ENCODE assay signal across 17 cellular contexts in the genomic region with DNA sequence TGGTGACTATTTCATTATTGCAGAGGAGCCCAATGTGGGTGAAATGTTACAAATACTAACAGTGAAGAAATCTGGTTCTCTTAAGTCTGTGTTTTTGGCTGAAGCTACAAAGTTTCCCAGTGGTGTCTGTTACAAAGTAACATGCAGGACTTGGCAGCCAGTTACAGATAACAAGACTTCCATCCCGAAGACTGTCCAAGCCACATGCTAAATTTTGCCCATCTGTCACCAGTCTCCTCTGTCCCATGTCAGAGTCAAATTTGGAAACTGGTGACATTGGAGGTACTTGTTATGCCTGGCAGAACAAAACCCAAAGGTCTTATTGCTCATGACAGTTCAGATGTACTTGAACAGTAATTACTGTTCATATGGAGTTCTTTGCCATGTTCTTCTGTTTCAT.
"Had no signal": no experiment of that assay in that cellular context is flagged by ENCODE, and none has a peak within 500 bp of the region (broad histone marks: within the 10 kb centered on the region; RNA-seq: fewer than 3 reads in every experiment).

No MANE protein-coding gene starts in this region.

- H3K27me3 ChIP-seq: dorsolateral prefrontal cortex, stomach, thyroid gland had no signal

- FAIRE-seq: endometrium, frontal cortex, keratinocyte, urothelium cell line had no signal

- H3K36me3 ChIP-seq: stomach, thyroid gland had no signal

- H3K4me3 ChIP-seq: dorsolateral prefrontal cortex, stomach, thyroid gland had no signal

- H3K9me3 ChIP-seq: stomach, thyroid gland had no signal

- H3K4me1 ChIP-seq: stomach, thyroid gland had no signal

- DNase-seq: cortex of kidney; dorsolateral prefrontal cortex; effector CD8-positive, alpha-beta T cell; immature natural killer cell; mesendoderm; naive thymus-derived CD4-positive, alpha-beta T cell; nephron progenitor cell; stimulated activated CD4-positive, alpha-beta T cell treated with anti-CD3 and anti-CD28 coated beads, Interleukin-15, amount 100 ng/mL, for 24 hours; stimulated activated CD4-positive, alpha-beta T cell treated with anti-CD3 and anti-CD28 coated beads, Interleukin-1b, Interleukin-23, amount 100 ng/mL, for 48 hours; stimulated activated naive CD4-positive, alpha-beta T cell; stomach; thyroid gland had no signal

- ATAC-seq: esophagus mucosa; naive thymus-derived CD4-positive, alpha-beta T cell had no signal

- H3K27ac ChIP-seq: dorsolateral prefrontal cortex, stomach, thyroid gland had no signal
